Comparison of ENCODE assay signal across 29 cellular contexts in the genomic region with DNA sequence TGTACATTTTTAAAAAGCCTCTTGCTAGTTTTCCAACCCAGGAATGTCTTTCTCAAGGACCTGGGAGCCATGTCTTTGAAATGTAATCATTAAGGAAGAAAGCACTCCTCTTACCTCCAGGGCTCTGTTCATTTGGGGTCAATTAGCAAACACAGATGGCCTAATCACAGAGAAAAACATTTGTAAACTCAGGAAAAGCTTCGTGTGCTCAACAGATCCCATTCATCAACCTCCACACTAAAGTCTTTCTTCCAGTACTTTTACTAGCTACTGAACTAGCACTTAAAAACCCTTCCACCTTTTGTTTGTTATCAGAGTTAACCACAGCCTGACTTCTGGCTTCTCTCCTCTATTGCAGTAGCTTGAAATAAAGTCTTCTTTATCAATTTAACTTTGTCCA.
"Had no signal": no experiment of that assay in that cellular context is flagged by ENCODE, and none has a peak within 500 bp of the region (broad histone marks: within the 10 kb centered on the region; RNA-seq: fewer than 3 reads in every experiment).

No MANE protein-coding gene starts in this region.

- ATAC-seq: activated T-cell treated with anti-CD3 and anti-CD28 coated beads, Interleukin-2, amount 50 U/mL, for 4 hours; activated T-helper 17 cell treated with anti-CD3 and anti-CD28 coated beads, Interleukin-2, amount 50 U/mL, for 72 hours; effector memory CD8-positive, alpha-beta T cell; gastrocnemius medialis; T-helper 17 cell had no signal

- H3K4me1 ChIP-seq: gastrocnemius medialis, parathyroid adenoma, tibial nerve had no signal

- H3K27ac Mint-ChIP-seq: activated CD4-positive, alpha-beta memory T cell treated with anti-CD3 and anti-CD28 coated beads, Interleukin-2, amount 10 ng/mL, durations not matched to agents 7 days and 5 days; activated CD4-positive, alpha-beta T cell treated with anti-CD3 and anti-CD28 coated beads, Interleukin-2, amount 10 ng/mL, durations not matched to agents 7 days and 5 days; activated T-helper 17 cell treated with anti-CD3 and anti-CD28 coated beads, Interleukin-2, amount 50 U/mL, for 72 hours; effector memory CD8-positive, alpha-beta T cell; T-helper 17 cell had no signal

- H3K36me3 ChIP-seq: brain microvascular endothelial cell, gastrocnemius medialis, left ventricle myocardium inferior, right atrium auricular region, tibial nerve, WERI-Rb-1 had no signal

- H3K4me3 Mint-ChIP-seq: activated CD4-positive, alpha-beta memory T cell treated with anti-CD3 and anti-CD28 coated beads, Interleukin-2, amount 10 ng/mL, durations not matched to agents 7 days and 5 days; activated CD4-positive, alpha-beta T cell treated with anti-CD3 and anti-CD28 coated beads, Interleukin-2, amount 10 ng/mL, durations not matched to agents 7 days and 5 days; activated T-cell treated with anti-CD3 and anti-CD28 coated beads, Interleukin-2, amount 50 U/mL, for 4 hours; activated T-helper 17 cell treated with anti-CD3 and anti-CD28 coated beads, Interleukin-2, amount 50 U/mL, for 72 hours; effector memory CD8-positive, alpha-beta T cell; T-helper 17 cell had no signal

- H3K4me3 ChIP-seq: gastrocnemius medialis, left ventricle myocardium inferior, lung, right atrium auricular region, smooth muscle cell, tibial nerve had no signal

- H3K27me3 ChIP-seq: brain microvascular endothelial cell, gastrocnemius medialis, right atrium auricular region, tibial nerve had no signal

- H3K9me3 ChIP-seq: gastrocnemius medialis, tibial nerve had no signal

- H3K27me3 Mint-ChIP-seq: activated CD4-positive, alpha-beta memory T cell treated with anti-CD3 and anti-CD28 coated beads, Interleukin-2, amount 10 ng/mL, durations not matched to agents 7 days and 5 days; activated CD4-positive, alpha-beta T cell treated with anti-CD3 and anti-CD28 coated beads, Interleukin-2, amount 10 ng/mL, durations not matched to agents 7 days and 5 days; activated T-helper 17 cell treated with anti-CD3 and anti-CD28 coated beads, Interleukin-2, amount 50 U/mL, for 72 hours; effector memory CD8-positive, alpha-beta T cell; T-helper 17 cell had no signal

- H3K4me1 Mint-ChIP-seq: activated CD4-positive, alpha-beta memory T cell treated with anti-CD3 and anti-CD28 coated beads, Interleukin-2, amount 10 ng/mL, durations not matched to agents 7 days and 5 days; activated CD4-positive, alpha-beta T cell treated with anti-CD3 and anti-CD28 coated beads, Interleukin-2, amount 10 ng/mL, durations not matched to agents 7 days and 5 days; activated T-helper 17 cell treated with anti-CD3 and anti-CD28 coated beads, Interleukin-2, amount 50 U/mL, for 72 hours; T-helper 17 cell had no signal

- DNase-seq: activated CD4-positive, alpha-beta memory T cell treated with anti-CD3 and anti-CD28 coated beads, Interleukin-2, amount 10 ng/mL, durations not matched to agents 7 days and 5 days; activated CD4-positive, alpha-beta T cell treated with anti-CD3 and anti-CD28 coated beads for 1 hour; activated CD4-positive, alpha-beta T cell treated with anti-CD3 and anti-CD28 coated beads, Interleukin-2, amount 10 ng/mL, durations not matched to agents 7 days and 5 days; activated gamma-delta T cell treated with Interleukin-2 at 50 U/mL for 16 hours; activated naive CD4-positive, alpha-beta T cell treated with anti-CD3 and anti-CD28 coated beads, Interleukin-2, amount 50 U/mL, for 16 hours; activated T-cell treated with anti-CD3 and anti-CD28 coated beads, Interleukin-2, amount 50 U/mL, for 4 hours; amniotic stem cell; brain microvascular endothelial cell; caudate nucleus; cortex of kidney; effector memory CD8-positive, alpha-beta T cell; erythroblast; gastrocnemius medialis; head of caudate nucleus; hypothalamus; left ventricle myocardium inferior; nucleus accumbens; stimulated activated CD4-positive, alpha-beta T cell treated with anti-CD3 and anti-CD28 coated beads, Interleukin-15, amount 100 ng/mL, for 24 hours; stimulated activated CD4-positive, alpha-beta T cell treated with anti-CD3 and anti-CD28 coated beads, Interleukin-2, amount 100 ng/mL, for 24 hours; stimulated activated naive CD4-positive, alpha-beta T cell; T-helper 17 cell; T1000; WERI-Rb-1 had no signal

- H3K27ac ChIP-seq: brain microvascular endothelial cell, gastrocnemius medialis, left ventricle myocardium inferior, parathyroid adenoma, right atrium auricular region, tibial nerve, WERI-Rb-1 had no signal
